In genomic region chr11:111376453-111376871, GRCh38 we compare ENCODE assay signal across 14 cellular contexts. TPM values are rescaled to one million over a fixed set of nuclear protein-coding genes. Genes with fewer than 3 reads are reported as not detected.
A peak's percentile ranks its signal among the peaks of the same experiment; 100 is the strongest.
DNase-seq lines count a peak whose midpoint lies in the region; ATAC-seq, FAIRE-seq and TF ChIP-seq lines count a peak whose summit lies in the region.
"Had no signal": no experiment of that assay in that cellular context is flagged by ENCODE, and none has a peak within 500 bp of the region (broad histone marks: within the 10 kb centered on the region; RNA-seq: fewer than 3 reads in every experiment).

No MANE protein-coding gene starts in this region.

- H3K9me3 ChIP-seq in OCI-LY7 (ENCODE audit: low read length) (no peaks in the 10 kb centered on the region; the same call in 1 of the 2 replicates), HepG2 (ENCODE audit: low read length) (no peaks in the 10 kb centered on the region), vagina (no peaks in the 10 kb centered on the region)
- H3K9me3 ChIP-seq: HAP-1, psoas muscle, SK-N-SH had no signal

- WGBS in HepG2 (ENCODE audit: low lambda C conversion rate) = 56% methylated on average over 3 of the region's 3 CpGs

- no peak for TF ChIP-seq EP300 in HepG2 (IDR thresholded peaks at IDR 0.05; ENCODE audit: low read depth in 2 of 2, low read length in 2 of 2)
- no peak for TF ChIP-seq EP300 in HepG2 (CRISPR knock-in tag; IDR thresholded peaks at IDR 0.05; ENCODE audit: borderline replicate concordance)

- no peak for TF ChIP-seq CTCF in OCI-LY7 (conservative IDR thresholded peaks at IDR 0.05; ENCODE audit: low read length)
- TF ChIP-seq CTCF in HepG2 (CRISPR knock-in tag; IDR thresholded peaks at IDR 0.05) = no peak
- no peak for TF ChIP-seq CTCF in vagina (IDR thresholded peaks at IDR 0.05)

- in situ Hi-C loops in HepG2 (cut with HindIII; ENCODE audit: extremely low pct_ligation_motif_present, low pct_unique_long_range_greater_than_20kb) = no loop called here

- no peak for TF ChIP-seq RAD21 in HepG2 (CRISPR knock-in tag; IDR thresholded peaks at IDR 0.05)

- H3K9me2 ChIP-seq in OCI-LY7 (ENCODE audit: insufficient read depth, low read length) = no peaks in the 10 kb centered on the region
- H3K9me2 ChIP-seq: SK-N-SH had no signal

- no peak overlapping the region for H3K9ac ChIP-seq in HepG2 (ENCODE audit: insufficient read depth, low read depth, low read length)
- H3K9ac ChIP-seq: SK-N-SH had no signal

- peak; percentile 31 for DNase-seq in ELF-1 (ENCODE audit: low read depth, low spot score)
- DNase-seq in OCI-LY7 (ENCODE audit: low spot score) = no peak
- DNase-seq in HepG2 (ENCODE audit: low spot score) = no peak
- no peak for DNase-seq in NCI-H1105 (lab: John Stamatoyannopoulos, UW)
- DNase-seq in AG08395 (ENCODE audit: low spot score) = no peak
- no peak for DNase-seq in vagina (ENCODE audit: extremely low spot score in 2 of 2)
- DNase-seq: activated CD4-positive, alpha-beta T cell treated with anti-CD3 and anti-CD28 coated beads, Interleukin-2, amount 50 U/mL, for 4 hours; mesendoderm; NCI-H526; psoas muscle; SK-N-SH had no signal

- H3K36me3 ChIP-seq in OCI-LY7 (ENCODE audit: insufficient read depth, low read length) (peaks cover 73% of the 10 kb centered on the region), HepG2 (replicated peaks in 1 of 2; ENCODE audit: control insufficient read depth in 1 of 2, insufficient read depth in 2 of 2, low read length in 2 of 2) (no peaks in the 10 kb centered on the region), vagina (no peaks in the 10 kb centered on the region)
- H3K36me3 ChIP-seq: HAP-1 had no signal

- BruUV-seq in OCI-LY7 (replicated peaks; lab: Mats Ljungman, UMichigan) (no TSS peak), HepG2 (replicated peaks; lab: Mats Ljungman, UMichigan) (no TSS peak)

- H2AFZ ChIP-seq in OCI-LY7 (ENCODE audit: low read length) (no peak overlapping the region), HepG2 (ENCODE audit: low read length) (peak overlapping the region; percentile 46)

- H3K27me3 ChIP-seq in HepG2 (ENCODE audit: control insufficient read depth in 1 of 2, insufficient read depth in 2 of 2, low read length in 2 of 2) (no peaks in the 10 kb centered on the region), vagina (no peaks in the 10 kb centered on the region)

- intact Hi-C loops in OCI-LY7 (cut with micrococcal nuclease; ENCODE audit: unreplicated experiment) = loop anchor here (5.0 kb wide), 1 partner anchor 199 kb away; no protein-coding TSS in a partner anchor
- intact Hi-C loops in HepG2 (cut with micrococcal nuclease; ENCODE audit: unreplicated experiment) = no loop called here
- intact Hi-C loops in vagina (cut with DNase I) = no loop called here

- peak; percentile 44 for FAIRE-seq in HepG2 (lab: Jason Lieb, UNC)

- H3K4me1 ChIP-seq in OCI-LY7 (ENCODE audit: insufficient read depth, low read length, poor library complexity, severe bottlenecking) (peaks cover 74% of the 10 kb centered on the region), HepG2 (ENCODE audit: insufficient read depth, low read length) (peaks cover 49% of the 10 kb centered on the region), vagina (peaks cover 15% of the 10 kb centered on the region)
- H3K4me1 ChIP-seq: HAP-1, psoas muscle had no signal

- peaks cover 90% of the 10 kb centered on the region for H3K79me2 ChIP-seq in OCI-LY7 (ENCODE audit: insufficient read depth, low read depth, low read length)
- no peaks in the 10 kb centered on the region for H3K79me2 ChIP-seq in HepG2 (ENCODE audit: insufficient read depth, low read length)

- peaks cover 53% of the 10 kb centered on the region for H4K20me1 ChIP-seq in OCI-LY7 (ENCODE audit: insufficient read depth, low read length)
- H4K20me1 ChIP-seq in HepG2 (ENCODE audit: insufficient read depth, low read length) = no peaks in the 10 kb centered on the region

- peak overlapping the region; percentile 96 for H3K27ac ChIP-seq in OCI-LY7 (ENCODE audit: low read depth, low read length, poor library complexity, severe bottlenecking)
- H3K27ac ChIP-seq in HepG2 (ENCODE audit: extremely low read length, insufficient read depth, low read length) = peak overlapping the region; percentile 43
- no peak overlapping the region for H3K27ac ChIP-seq in vagina
- H3K27ac ChIP-seq: psoas muscle had no signal

- H3K4me2 ChIP-seq in OCI-LY7 (ENCODE audit: low read length) (peak overlapping the region; percentile 96), HepG2 (ENCODE audit: low read depth, low read length) (no peak overlapping the region)
- H3K4me2 ChIP-seq: SK-N-SH had no signal

- CTCF ChIA-PET in OCI-LY7 (lab: Charles Lee; ENCODE audit: unreplicated experiment) = no interaction called here
- CTCF ChIA-PET in HepG2 (lab: Yijun Ruan, JAX; ENCODE audit: low intra/inter-chr PET ratio, low total read pairs) = no interaction called here

- TF ChIP-seq POLR2A in HepG2 (IDR thresholded peaks at IDR 0.05; ENCODE audit: insufficient read depth in 1 of 2, low read depth in 2 of 2, low read length in 2 of 2) (no peak), vagina (IDR thresholded peaks at IDR 0.05) (no peak)

- POLR2A ChIA-PET in OCI-LY7 (lab: Charles Lee) (interaction anchor here (0.5 to 24.8 kb wide), 10 partner anchors 12 to 385 kb away, joined by 3 to 577 read pairs (median 9); no protein-coding TSS in a partner anchor), HepG2 (lab: Yijun Ruan, JAX) (no interaction called here)

- ATAC-seq in GM18870 (IDR thresholded peaks at IDR 0.05; ENCODE audit: unreplicated experiment) (peak; percentile 37), HepG2 (peak; percentile 32; the same call in 1 of the 3 replicates), HG03342 (IDR thresholded peaks at IDR 0.05; ENCODE audit: unreplicated experiment) (no peak)
- ATAC-seq: psoas muscle had no signal

- H3K4me3 ChIP-seq in OCI-LY7 (ENCODE audit: low read depth, low read length, poor library complexity, severe bottlenecking) (peak overlapping the region; percentile 92), HepG2 (replicated peaks in 1 of 3; ENCODE audit: insufficient read depth in 1 of 3, low read depth in 2 of 3, low read length in 3 of 3) (no peak overlapping the region), vagina (no peak overlapping the region)
- H3K4me3 ChIP-seq: HAP-1, psoas muscle had no signal

TF ChIP-seq in HepG2, 621 proteins besides CTCF, POLR2A, EP300 and RAD21 (continues in another document):
- TF ChIP-seq RBM22 (optimal IDR thresholded peaks at IDR 0.05; ENCODE audit: low read length) (no peak), ZNF652 (CRISPR knock-in tag; IDR thresholded peaks at IDR 0.05; ENCODE audit: borderline replicate concordance, low read depth) (peak; percentile 89), ZNF136 (CRISPR knock-in tag; IDR thresholded peaks at IDR 0.05; ENCODE audit: low read depth) (no peak), ZNF703 (CRISPR knock-in tag; IDR thresholded peaks at IDR 0.05; ENCODE audit: borderline replicate concordance) (no peak)
- TF ChIP-seq, protein P1, sequence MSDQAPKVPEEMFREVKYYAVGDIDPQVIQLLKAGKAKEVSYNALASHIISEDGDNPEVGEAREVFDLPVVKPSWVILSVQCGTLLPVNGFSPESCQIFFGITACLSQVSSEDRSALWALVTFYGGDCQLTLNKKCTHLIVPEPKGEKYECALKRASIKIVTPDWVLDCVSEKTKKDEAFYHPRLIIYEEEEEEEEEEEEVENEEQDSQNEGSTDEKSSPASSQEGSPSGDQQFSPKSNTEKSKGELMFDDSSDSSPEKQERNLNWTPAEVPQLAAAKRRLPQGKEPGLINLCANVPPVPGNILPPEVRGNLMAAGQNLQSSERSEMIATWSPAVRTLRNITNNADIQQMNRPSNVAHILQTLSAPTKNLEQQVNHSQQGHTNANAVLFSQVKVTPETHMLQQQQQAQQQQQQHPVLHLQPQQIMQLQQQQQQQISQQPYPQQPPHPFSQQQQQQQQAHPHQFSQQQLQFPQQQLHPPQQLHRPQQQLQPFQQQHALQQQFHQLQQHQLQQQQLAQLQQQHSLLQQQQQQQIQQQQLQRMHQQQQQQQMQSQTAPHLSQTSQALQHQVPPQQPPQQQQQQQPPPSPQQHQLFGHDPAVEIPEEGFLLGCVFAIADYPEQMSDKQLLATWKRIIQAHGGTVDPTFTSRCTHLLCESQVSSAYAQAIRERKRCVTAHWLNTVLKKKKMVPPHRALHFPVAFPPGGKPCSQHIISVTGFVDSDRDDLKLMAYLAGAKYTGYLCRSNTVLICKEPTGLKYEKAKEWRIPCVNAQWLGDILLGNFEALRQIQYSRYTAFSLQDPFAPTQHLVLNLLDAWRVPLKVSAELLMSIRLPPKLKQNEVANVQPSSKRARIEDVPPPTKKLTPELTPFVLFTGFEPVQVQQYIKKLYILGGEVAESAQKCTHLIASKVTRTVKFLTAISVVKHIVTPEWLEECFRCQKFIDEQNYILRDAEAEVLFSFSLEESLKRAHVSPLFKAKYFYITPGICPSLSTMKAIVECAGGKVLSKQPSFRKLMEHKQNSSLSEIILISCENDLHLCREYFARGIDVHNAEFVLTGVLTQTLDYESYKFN (CRISPR knock-in tag; conservative IDR thresholded peaks at IDR 0.05) = peak; percentile 33; the same call in 1 of the 2 replicates

RNA-seq across cellular contexts. Expression of gene POU2AF1, which starts 2.6 kb away (rescaled TPM):
- total RNA-seq in OCI-LY7 (2014; rRNA removed; shearing (Covaris generic)) = 56.4 and 86.1 TPM in 2 replicates
- total RNA-seq in OCI-LY7 (2022) (285 and 315 TPM in 2 replicates), HepG2 (2016; rRNA removed; fragmentation: Illumina TruSeq; extraction: Trizol) (1.8 and 1.9 TPM in 2 replicates), vagina (not detected)
- total RNA-seq in HepG2 (2016; cell fraction: cytosol; rRNA removed; fragmentation: Illumina TruSeq; extraction: Trizol; ENCODE audit: low read depth) = 0.40 and 0.53 TPM in 2 replicates
- 1.0 and 1.1 TPM in 2 replicates for total RNA-seq in HepG2 (2016; cell fraction: insoluble cytoplasmic fraction; rRNA removed; fragmentation: Illumina TruSeq; extraction: Trizol)
- 0.65 and 2.2 TPM in 2 replicates for total RNA-seq in HepG2 (2016; cell fraction: membrane; rRNA removed; fragmentation: Illumina TruSeq; extraction: Trizol)
- total RNA-seq in HepG2 (2016; cell fraction: nucleus; rRNA removed; fragmentation: Illumina TruSeq; extraction: Trizol) = 0.81 and 1.8 TPM in 2 replicates
- polyA plus RNA-seq in HepG2 (2011; rRNA removed) = 3.6 and 5.3 TPM in 2 replicates
- polyA plus RNA-seq in HepG2 (2011; cell fraction: cytosol; rRNA removed) = 3.0 and 3.2 TPM in 2 replicates
- polyA plus RNA-seq in HepG2 (2011; cell fraction: nucleus; rRNA removed) = 8.2 and 10.5 TPM in 2 replicates
- polyA plus RNA-seq in HepG2 (2012) = 4.9 and 6.1 TPM in 2 replicates
- 0.52 and 0.81 TPM in 2 replicates for polyA plus RNA-seq in HepG2 (2016; cell fraction: cytosol; fragmentation: Illumina TruSeq; extraction: Trizol; ENCODE audit: low read depth)
- polyA plus RNA-seq in HepG2 (2016; cell fraction: insoluble cytoplasmic fraction; fragmentation: Illumina TruSeq; extraction: Trizol; ENCODE audit: low read depth) = 2.3 and 2.6 TPM in 2 replicates
- polyA plus RNA-seq in HepG2 (2016; cell fraction: membrane; fragmentation: Illumina TruSeq; extraction: Trizol; ENCODE audit: low read depth) = 1.4 TPM in 2 replicates
- polyA plus RNA-seq in HepG2 (2016; cell fraction: nucleus; fragmentation: Illumina TruSeq; extraction: Trizol; ENCODE audit: insufficient read depth, low read depth) = 3.4 and 4.0 TPM in 2 replicates
- polyA minus RNA-seq in HepG2 (2011; rRNA and poly(A)+ RNA removed; ENCODE audit: low replicate concordance) = 0.28 and 3.3 TPM in 2 replicates
- polyA minus RNA-seq in HepG2 (2011; cell fraction: cytosol; rRNA and poly(A)+ RNA removed) = 3.1 and 3.6 TPM in 2 replicates
- polyA minus RNA-seq in HepG2 (2011; cell fraction: nucleus; rRNA and poly(A)+ RNA removed) = 4.1 and 5.3 TPM in 2 replicates

Comparison
In these comparisons a context has a peak if more than half of its experiments do, and no peak if none do; other contexts are left out.
1. RNA of gene POU2AF1, which starts 2.6 kb away (total RNA-seq): 56.4 to 315 TPM in OCI-LY7; 0.40 to 2.2 TPM in HepG2 and not detected in vagina (single experiment); every median in the first group is over 10 times any median in the second.